Comparison of ENCODE assay signal across 1 cellular context in the genomic region with DNA sequence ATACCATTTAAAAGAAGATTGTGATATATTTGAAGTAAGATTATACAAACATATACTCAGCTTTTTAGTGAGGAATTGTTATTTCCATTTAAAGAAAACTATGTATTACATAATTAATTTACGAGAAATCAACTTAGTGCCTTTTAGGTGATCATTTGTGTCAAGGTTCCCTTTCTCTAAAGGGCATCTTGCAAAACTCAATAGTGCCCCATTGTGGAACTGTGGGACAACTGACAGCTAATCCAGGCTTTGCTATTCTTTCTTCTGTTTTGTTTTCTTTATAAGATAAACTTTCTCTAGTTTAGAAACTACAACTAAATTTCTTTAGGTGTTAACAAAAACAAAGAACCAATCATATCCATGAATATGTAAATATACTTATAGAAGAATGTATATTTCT.
TF ChIP-seq lines count a peak whose summit lies in the region.

No MANE protein-coding gene starts in this region.

TF ChIP-seq in WTC11, 78 proteins besides CTCF, POLR2A, EP300 and RAD21 (continued from another document):
- TF ChIP-seq TEAD4 (CRISPR knock-in tag; IDR thresholded peaks at IDR 0.05) (no peak), FOXJ3 (CRISPR knock-in tag; IDR thresholded peaks at IDR 0.05; ENCODE audit: borderline replicate concordance) (no peak), JUN (CRISPR knock-in tag; IDR thresholded peaks at IDR 0.05) (no peak)
- TF ChIP-seq, protein P1, sequence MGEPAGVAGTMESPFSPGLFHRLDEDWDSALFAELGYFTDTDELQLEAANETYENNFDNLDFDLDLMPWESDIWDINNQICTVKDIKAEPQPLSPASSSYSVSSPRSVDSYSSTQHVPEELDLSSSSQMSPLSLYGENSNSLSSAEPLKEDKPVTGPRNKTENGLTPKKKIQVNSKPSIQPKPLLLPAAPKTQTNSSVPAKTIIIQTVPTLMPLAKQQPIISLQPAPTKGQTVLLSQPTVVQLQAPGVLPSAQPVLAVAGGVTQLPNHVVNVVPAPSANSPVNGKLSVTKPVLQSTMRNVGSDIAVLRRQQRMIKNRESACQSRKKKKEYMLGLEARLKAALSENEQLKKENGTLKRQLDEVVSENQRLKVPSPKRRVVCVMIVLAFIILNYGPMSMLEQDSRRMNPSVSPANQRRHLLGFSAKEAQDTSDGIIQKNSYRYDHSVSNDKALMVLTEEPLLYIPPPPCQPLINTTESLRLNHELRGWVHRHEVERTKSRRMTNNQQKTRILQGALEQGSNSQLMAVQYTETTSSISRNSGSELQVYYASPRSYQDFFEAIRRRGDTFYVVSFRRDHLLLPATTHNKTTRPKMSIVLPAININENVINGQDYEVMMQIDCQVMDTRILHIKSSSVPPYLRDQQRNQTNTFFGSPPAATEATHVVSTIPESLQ (CRISPR knock-in tag; IDR thresholded peaks at IDR 0.05): no peak
- TF ChIP-seq, protein P2, sequence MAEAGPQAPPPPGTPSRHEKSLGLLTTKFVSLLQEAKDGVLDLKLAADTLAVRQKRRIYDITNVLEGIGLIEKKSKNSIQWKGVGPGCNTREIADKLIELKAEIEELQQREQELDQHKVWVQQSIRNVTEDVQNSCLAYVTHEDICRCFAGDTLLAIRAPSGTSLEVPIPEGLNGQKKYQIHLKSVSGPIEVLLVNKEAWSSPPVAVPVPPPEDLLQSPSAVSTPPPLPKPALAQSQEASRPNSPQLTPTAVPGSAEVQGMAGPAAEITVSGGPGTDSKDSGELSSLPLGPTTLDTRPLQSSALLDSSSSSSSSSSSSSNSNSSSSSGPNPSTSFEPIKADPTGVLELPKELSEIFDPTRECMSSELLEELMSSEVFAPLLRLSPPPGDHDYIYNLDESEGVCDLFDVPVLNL (CRISPR knock-in tag; IDR thresholded peaks at IDR 0.05; ENCODE audit: borderline replicate concordance, low read depth): no peak
TF ChIP-seq in WTC11: peak in this region for 0.
